1 cellular context compared by ENCODE assay signal in the genomic region with DNA sequence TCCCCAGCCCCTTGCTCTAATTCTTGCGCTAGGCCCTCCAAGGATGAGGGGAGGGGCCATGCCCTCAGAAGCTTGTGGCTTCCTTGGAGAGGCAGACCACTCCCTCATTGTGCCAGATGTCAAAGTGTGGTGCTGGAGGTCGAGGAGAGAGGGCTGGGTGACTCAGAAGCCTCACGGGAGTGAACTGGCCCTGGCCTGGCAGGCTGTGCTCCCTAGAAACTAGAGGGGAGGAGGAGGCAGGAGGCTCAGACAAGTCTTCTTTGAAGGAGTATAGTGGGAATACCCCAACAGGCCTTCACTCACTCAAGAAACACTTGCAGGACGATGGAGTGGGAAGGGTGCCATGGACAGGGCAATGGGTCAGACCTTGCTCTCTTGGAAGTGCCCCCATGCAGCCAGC.
TF ChIP-seq lines count a peak whose summit lies in the region.

No MANE protein-coding gene starts in this region.

TF ChIP-seq in SK-N-SH treated with all-trans-retinoic acid at 6 μM for 48 hours, 23 proteins besides CTCF, POLR2A, EP300 and RAD21 (continued from another document):
- no peak for TF ChIP-seq ISL1 (CRISPR knock-in tag; IDR thresholded peaks at IDR 0.05)
- no peak for TF ChIP-seq OSR1 (CRISPR knock-in tag; IDR thresholded peaks at IDR 0.05)
- TF ChIP-seq PPARA (CRISPR knock-in tag; IDR thresholded peaks at IDR 0.05; ENCODE audit: borderline replicate concordance): no peak
- TF ChIP-seq BACH2 (CRISPR knock-in tag; IDR thresholded peaks at IDR 0.05; ENCODE audit: borderline replicate concordance): no peak
- no peak for TF ChIP-seq ESRRG (CRISPR knock-in tag; IDR thresholded peaks at IDR 0.05)
- no peak for TF ChIP-seq ZFP3 (CRISPR knock-in tag; IDR thresholded peaks at IDR 0.05)
- no peak for TF ChIP-seq ZNF565 (CRISPR knock-in tag; conservative IDR thresholded peaks at IDR 0.05; ENCODE audit: low read depth)
